In genomic region chr4:165112258-165113156, GRCh38 we compare ENCODE assay signal across 8 cellular contexts. TPM values are rescaled to one million over a fixed set of nuclear protein-coding genes. Genes with fewer than 3 reads are reported as not detected.
DNase-seq lines count a peak whose midpoint lies in the region; ATAC-seq and TF ChIP-seq lines count a peak whose summit lies in the region.

TSS of gene TMEM192 (minus strand) at chr4:165112860. CDS start at chr4:165112773, 87 bp downstream.

- H3K27ac Mint-ChIP-seq in activated CD4-positive, alpha-beta T cell treated with anti-CD3 and anti-CD28 coated beads for 36 hours: peak within 1 kb of the TSS; percentile 88

- peaks cover 17% of the 10 kb centered on the region for H3K4me1 Mint-ChIP-seq in activated CD4-positive, alpha-beta T cell treated with anti-CD3 and anti-CD28 coated beads for 36 hours

- CTCF ChIA-PET in activated CD4-positive, alpha-beta T cell treated with anti-CD3 and anti-CD28 coated beads for 36 hours (lab: Charles Lee): interaction anchor here (0.6 to 2.5 kb wide), 26 partner anchors 8 to 1618 kb away, joined by 3 to 26 read pairs (median 4); partner anchors contain the start of genes MSMO1 and TMA16

- no peaks in the 10 kb centered on the region for H3K9me3 Mint-ChIP-seq in activated CD4-positive, alpha-beta T cell treated with anti-CD3 and anti-CD28 coated beads for 36 hours (ENCODE audit: low read depth)

- peak within 1 kb of the TSS; percentile 94 for H3K4me3 Mint-ChIP-seq in activated CD4-positive, alpha-beta T cell treated with anti-CD3 and anti-CD28 coated beads for 36 hours

- peak within 1 kb of the TSS; percentile 95 for H3K4me3 ChIP-seq in choroid plexus epithelial cell (ENCODE audit: low read depth, low read length)

- peaks cover 4% of the 10 kb centered on the region for H3K36me3 Mint-ChIP-seq in activated CD4-positive, alpha-beta T cell treated with anti-CD3 and anti-CD28 coated beads for 36 hours (ENCODE audit: low read depth)

- DNase-seq in AML-193 (lab: John Stamatoyannopoulos, UW) (peak; percentile 85 to 88), NCI-H446 (lab: John Stamatoyannopoulos, UW) (peak; percentile 86 to 91), choroid plexus epithelial cell (ENCODE audit: low read depth) (peak; percentile 96), kidney glomerular epithelial cell (lab: John Stamatoyannopoulos, UW) (peak; percentile 97)
- peak; percentile 95 for DNase-seq in activated CD4-positive, alpha-beta T cell treated with anti-CD3 and anti-CD28 coated beads for 36 hours
- DNase-seq in stimulated activated CD4-positive, alpha-beta T cell treated with anti-CD3 and anti-CD28 coated beads, Interleukin-1b, Interleukin-23, amount 100 ng/mL, for 1 hour (ENCODE audit: low read depth in 2 of 2): peak; percentile 78 to 87

- intact Hi-C loops in activated CD4-positive, alpha-beta T cell treated with anti-CD3 and anti-CD28 coated beads for 36 hours (cut with DNase I, micrococcal nuclease): loop anchor here (1.0 to 10.0 kb wide), 7 partner anchors 94 to 1945 kb away; partner anchors contain the start of genes KLHL2 (in 2 of the 2), MSMO1 (in 2 of the 2), NAF1 (in 1 of the 2) and TMA16 (in 1 of the 2)

- POLR2A ChIA-PET in activated CD4-positive, alpha-beta T cell treated with anti-CD3 and anti-CD28 coated beads for 36 hours (lab: Charles Lee): interaction anchor here (0.6 to 1.1 kb wide), 2 partner anchors 215 to 231 kb away, joined by 5 read pairs; partner anchors contain the start of gene MSMO1

- peak; percentile 9 for TF ChIP-seq CTCF in choroid plexus epithelial cell (conservative IDR thresholded peaks at IDR 0.05; ENCODE audit: low read depth, low read length)

- ATAC-seq in GM19035 (IDR thresholded peaks at IDR 0.05; ENCODE audit: unreplicated experiment) (peak; percentile 96), HG03354 (IDR thresholded peaks at IDR 0.05; ENCODE audit: poor library complexity, severe bottlenecking, unreplicated experiment) (peak; percentile 97)
- peak; percentile 97 for ATAC-seq in activated CD4-positive, alpha-beta T cell treated with anti-CD3 and anti-CD28 coated beads for 36 hours

- H3K27me3 Mint-ChIP-seq in activated CD4-positive, alpha-beta T cell treated with anti-CD3 and anti-CD28 coated beads for 36 hours: no peaks in the 10 kb centered on the region

RNA-seq across cellular contexts. Expression of gene TMEM192, which starts in this region (rescaled TPM):
- 1 to 10 TPM; 8.8 TPM for total RNA-seq in activated CD4-positive, alpha-beta T cell treated with anti-CD3 and anti-CD28 coated beads for 36 hours

Comparison
In these comparisons a context has a peak if more than half of its experiments do, and no peak if none do; other contexts are left out.
1. Peak in every context shown above with its lines: DNase-seq, ATAC-seq and H3K4me3 ChIP-seq.